1 cellular context compared by ENCODE assay signal in the genomic region with DNA sequence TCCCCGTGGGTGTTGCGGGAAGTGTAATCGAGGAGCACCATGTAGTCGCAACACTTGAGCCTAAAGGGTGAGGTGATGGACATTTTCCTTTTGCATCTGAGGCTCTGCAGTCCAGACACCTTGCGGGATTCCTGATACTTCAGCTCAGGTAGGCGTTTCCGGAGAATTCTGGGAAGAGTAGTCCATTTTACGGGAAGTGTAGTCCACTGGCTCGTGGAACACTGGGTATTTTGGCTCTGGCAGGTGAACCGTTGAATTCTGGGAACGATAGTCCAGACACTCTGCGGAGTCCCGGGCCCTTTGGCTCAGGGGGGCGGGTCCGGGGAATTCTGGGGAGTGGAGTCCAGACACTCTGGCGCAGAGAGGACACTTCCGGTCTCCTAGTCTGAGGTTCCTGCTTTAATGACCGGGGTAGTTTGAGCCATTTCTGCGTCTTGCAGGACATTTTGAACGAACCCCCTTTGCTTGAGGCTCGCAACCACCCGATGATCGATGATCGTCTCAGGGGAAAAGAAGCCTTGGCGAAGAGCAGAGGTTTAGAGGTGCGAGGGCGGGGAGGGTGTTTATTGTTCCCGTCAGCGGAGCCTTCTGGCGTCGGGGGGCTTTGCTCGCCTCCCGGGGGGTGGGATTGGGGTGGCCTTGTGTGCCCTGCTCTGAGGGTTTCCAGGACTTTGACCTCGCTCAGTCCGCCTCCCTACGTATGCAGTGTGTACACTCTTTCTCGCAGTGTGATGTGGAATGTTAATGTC.
TF ChIP-seq lines count a peak whose summit lies in the region.

A gene (plus strand): TSS at position 383 of the 749 bp plus-strand sequence. CDS start 3,141 bp downstream, outside the sequence.

TF ChIP-seq in IMR-90, 13 proteins besides CTCF, POLR2A, EP300 and RAD21 (continued from another document):
- TF ChIP-seq SMC3 (IDR thresholded peaks at IDR 0.05; ENCODE audit: low read depth, low read length), result no peak
